ENCODE assay signal across 1 cellular context in genomic region chr16:10959161-10959560, GRCh38.
A peak's percentile ranks its signal among the peaks of the same experiment; 100 is the strongest.
TF ChIP-seq lines count a peak whose summit lies in the region.

No MANE protein-coding gene starts in this region.

TF ChIP-seq in IMR-90, 13 proteins besides CTCF, POLR2A, EP300 and RAD21:
- TF ChIP-seq MAFK (IDR thresholded peaks at IDR 0.05; ENCODE audit: low read depth, low read length) = peak; percentile 7; the same call in 1 of the 2 replicates
- peak; percentile 34; the same call in 1 of the 2 replicates for TF ChIP-seq NFE2L2 (IDR thresholded peaks at IDR 0.05; ENCODE audit: low read depth, low read length)
- no peak for TF ChIP-seq CEBPB (IDR thresholded peaks at IDR 0.05; ENCODE audit: low read depth, low read length)
- peak; percentile 31; the same call in 1 of the 2 replicates for TF ChIP-seq FOS (IDR thresholded peaks at IDR 0.05; ENCODE audit: low read depth, low read length)
TF ChIP-seq in IMR-90: peak in this region for 3.
